10 cellular contexts compared by ENCODE assay signal in the genomic region with DNA sequence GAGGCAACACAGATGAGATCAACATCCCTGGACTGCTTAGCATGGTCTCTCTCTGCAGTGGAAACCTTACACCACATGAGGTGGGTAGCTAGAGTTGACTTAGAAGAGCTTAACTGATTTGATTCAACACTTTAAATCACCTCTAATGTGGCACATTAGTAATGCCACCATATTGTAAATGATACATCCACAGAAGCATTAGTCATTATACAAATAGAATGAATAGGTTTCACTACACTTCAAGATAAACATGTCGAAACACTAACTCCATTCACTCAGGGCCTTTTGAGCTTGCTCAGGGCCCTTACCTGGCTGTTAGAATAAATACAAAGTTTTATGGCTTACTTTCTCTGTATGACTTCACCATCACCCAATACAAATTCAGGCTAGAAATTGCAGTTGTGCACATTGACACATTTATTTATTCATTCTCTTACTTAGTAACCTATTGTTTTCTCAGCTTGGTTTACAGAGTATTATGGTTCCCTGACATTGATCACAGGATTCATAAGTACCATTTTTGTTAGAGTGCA. TPM values are rescaled to one million over a fixed set of nuclear protein-coding genes. Genes with fewer than 3 reads are reported as not detected.
DNase-seq lines count a peak whose midpoint lies in the region; ATAC-seq, FAIRE-seq and TF ChIP-seq lines count a peak whose summit lies in the region.
"Had no signal": no experiment of that assay in that cellular context is flagged by ENCODE, and none has a peak within 500 bp of the region (broad histone marks: within the 10 kb centered on the region; RNA-seq: fewer than 3 reads in every experiment).

No MANE protein-coding gene starts in this region.

- POLR2A ChIA-PET in A549 (lab: Yijun Ruan, JAX): interaction anchor here (1.5 kb wide), 1 partner anchor 9 kb away, joined by 13 read pairs; a partner anchor contains a TSS

- TF ChIP-seq POLR2A in A549 (IDR thresholded peaks at IDR 0.05; ENCODE audit: low read length): no peak

- no peaks in the 10 kb centered on the region for H3K9me3 ChIP-seq in A549

- peak overlapping the region in 1 of 2 experiments; percentile 44; a peak in 3 of 6 replicates for H3K27ac ChIP-seq in A549

- FAIRE-seq in A549 (lab: Jason Lieb, UNC) (peak; percentile 97), RCC 7860 (lab: Jason Lieb, UNC) (no peak)

- TF ChIP-seq CTCF in A549 (IDR thresholded peaks at IDR 0.05): no peak

- DNase-seq in A549 (ENCODE audit: low read depth in 1 of 2, low spot score in 1 of 2) (peak; percentile 60 to 74), LHCN-M2 (ENCODE audit: low read depth) (peak; percentile 41), RCC 7860 (ENCODE audit: low spot score) (peak; percentile 52), iris pigment epithelial cell (ENCODE audit: low read depth) (peak; percentile 23), OCI-M1 (lab: John Stamatoyannopoulos, UW) (no peak), islet precursor cell (no peak), NCI-H2171 (lab: John Stamatoyannopoulos, UW) (no peak)
- DNase-seq: H7, MM.1S had no signal

- CTCF ChIA-PET in A549 (lab: Yijun Ruan, JAX): interaction anchor here (1.2 to 3.0 kb wide), 5 partner anchors 9 to 183 kb away, joined by 4 to 9 read pairs (median 5); a partner anchor contains a TSS

- H3K4me1 ChIP-seq in A549: peaks cover 19% of the 10 kb centered on the region

- no peak for TF ChIP-seq EP300 in A549 (IDR thresholded peaks at IDR 0.05)

- 0% methylated on average over 1 of the region's 1 CpG for WGBS in A549 (ENCODE audit: missing lambda C conversion rate)

- peak overlapping the region; percentile 53 for H3K4me2 ChIP-seq in A549

- no peak for TF ChIP-seq RAD21 in A549 (conservative IDR thresholded peaks at IDR 0.05 in 1 of 2, IDR thresholded peaks at IDR 0.05 in 1 of 2)

- no peak overlapping the region for H3K4me3 ChIP-seq in A549

- ATAC-seq in A549 (peak; percentile 81 to 88), GM21737 (IDR thresholded peaks at IDR 0.05; ENCODE audit: unreplicated experiment) (no peak)

TF ChIP-seq in A549, 52 proteins besides CTCF, POLR2A, EP300 and RAD21 (continues in another document):
- no peak for TF ChIP-seq HDAC2 (IDR thresholded peaks at IDR 0.05)
- peak; percentile 71; the same call in 1 of the 2 replicates for TF ChIP-seq FOSL2 (IDR thresholded peaks at IDR 0.05)
- TF ChIP-seq FOSL2 (CRISPR knock-in tag; IDR thresholded peaks at IDR 0.05): peak; percentile 86
- TF ChIP-seq MAFK (IDR thresholded peaks at IDR 0.05; ENCODE audit: partially characterized antibody): no peak
- TF ChIP-seq NPAS2 (CRISPR knock-in tag; IDR thresholded peaks at IDR 0.05; ENCODE audit: borderline replicate concordance): no peak
- TF ChIP-seq, protein P1, sequence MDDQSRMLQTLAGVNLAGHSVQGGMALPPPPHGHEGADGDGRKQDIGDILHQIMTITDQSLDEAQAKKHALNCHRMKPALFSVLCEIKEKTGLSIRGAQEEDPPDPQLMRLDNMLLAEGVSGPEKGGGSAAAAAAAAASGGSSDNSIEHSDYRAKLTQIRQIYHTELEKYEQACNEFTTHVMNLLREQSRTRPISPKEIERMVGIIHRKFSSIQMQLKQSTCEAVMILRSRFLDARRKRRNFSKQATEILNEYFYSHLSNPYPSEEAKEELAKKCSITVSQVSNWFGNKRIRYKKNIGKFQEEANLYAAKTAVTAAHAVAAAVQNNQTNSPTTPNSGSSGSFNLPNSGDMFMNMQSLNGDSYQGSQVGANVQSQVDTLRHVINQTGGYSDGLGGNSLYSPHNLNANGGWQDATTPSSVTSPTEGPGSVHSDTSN (IDR thresholded peaks at IDR 0.05): no peak
- peak; percentile 84 for TF ChIP-seq JUNB (IDR thresholded peaks at IDR 0.05)
- no peak for TF ChIP-seq MAZ (IDR thresholded peaks at IDR 0.05; ENCODE audit: borderline replicate concordance, low read depth, low read length)
- TF ChIP-seq, protein P2, sequence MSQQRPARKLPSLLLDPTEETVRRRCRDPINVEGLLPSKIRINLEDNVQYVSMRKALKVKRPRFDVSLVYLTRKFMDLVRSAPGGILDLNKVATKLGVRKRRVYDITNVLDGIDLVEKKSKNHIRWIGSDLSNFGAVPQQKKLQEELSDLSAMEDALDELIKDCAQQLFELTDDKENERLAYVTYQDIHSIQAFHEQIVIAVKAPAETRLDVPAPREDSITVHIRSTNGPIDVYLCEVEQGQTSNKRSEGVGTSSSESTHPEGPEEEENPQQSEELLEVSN (IDR thresholded peaks at IDR 0.05; ENCODE audit: borderline replicate concordance, low read depth): no peak
- TF ChIP-seq, protein P3, sequence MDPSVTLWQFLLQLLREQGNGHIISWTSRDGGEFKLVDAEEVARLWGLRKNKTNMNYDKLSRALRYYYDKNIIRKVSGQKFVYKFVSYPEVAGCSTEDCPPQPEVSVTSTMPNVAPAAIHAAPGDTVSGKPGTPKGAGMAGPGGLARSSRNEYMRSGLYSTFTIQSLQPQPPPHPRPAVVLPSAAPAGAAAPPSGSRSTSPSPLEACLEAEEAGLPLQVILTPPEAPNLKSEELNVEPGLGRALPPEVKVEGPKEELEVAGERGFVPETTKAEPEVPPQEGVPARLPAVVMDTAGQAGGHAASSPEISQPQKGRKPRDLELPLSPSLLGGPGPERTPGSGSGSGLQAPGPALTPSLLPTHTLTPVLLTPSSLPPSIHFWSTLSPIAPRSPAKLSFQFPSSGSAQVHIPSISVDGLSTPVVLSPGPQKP (IDR thresholded peaks at IDR 0.05; ENCODE audit: low read depth, low read length): no peak
- no peak for TF ChIP-seq EHMT2 (IDR thresholded peaks at IDR 0.05; ENCODE audit: low read depth)
- no peak for TF ChIP-seq HOXB5 (CRISPR knock-in tag; IDR thresholded peaks at IDR 0.05)
- TF ChIP-seq FOSB (CRISPR knock-in tag; IDR thresholded peaks at IDR 0.05): no peak
- no peak for TF ChIP-seq HOXB13 (CRISPR knock-in tag; IDR thresholded peaks at IDR 0.05; ENCODE audit: low read depth)
- TF ChIP-seq RFX5 (IDR thresholded peaks at IDR 0.05): no peak
- no peak for TF ChIP-seq CBX8 (IDR thresholded peaks at IDR 0.05)
- peak; percentile 47 to 65; a peak in 2 of 5 replicates for TF ChIP-seq JUN (IDR thresholded peaks at IDR 0.05)
- no peak for TF ChIP-seq TP53 (CRISPR knock-in tag; IDR thresholded peaks at IDR 0.05)
- no peak for TF ChIP-seq POLR2AphosphoS2 (conservative IDR thresholded peaks at IDR 0.05; ENCODE audit: low read length)
- TF ChIP-seq NR3C1 (IDR thresholded peaks at IDR 0.05): no peak
- TF ChIP-seq CHD4 (IDR thresholded peaks at IDR 0.05; ENCODE audit: borderline replicate concordance): no peak
- TF ChIP-seq RNF2 (IDR thresholded peaks at IDR 0.05; ENCODE audit: borderline replicate concordance, low read depth): no peak
- TF ChIP-seq PHF8 (IDR thresholded peaks at IDR 0.05; ENCODE audit: borderline replicate concordance, low read depth): no peak
- TF ChIP-seq CBX2 (IDR thresholded peaks at IDR 0.05; ENCODE audit: borderline replicate concordance, low read depth): no peak
- no peak for TF ChIP-seq MYC (IDR thresholded peaks at IDR 0.05; ENCODE audit: borderline replicate concordance, low read length)
- TF ChIP-seq, protein P4, sequence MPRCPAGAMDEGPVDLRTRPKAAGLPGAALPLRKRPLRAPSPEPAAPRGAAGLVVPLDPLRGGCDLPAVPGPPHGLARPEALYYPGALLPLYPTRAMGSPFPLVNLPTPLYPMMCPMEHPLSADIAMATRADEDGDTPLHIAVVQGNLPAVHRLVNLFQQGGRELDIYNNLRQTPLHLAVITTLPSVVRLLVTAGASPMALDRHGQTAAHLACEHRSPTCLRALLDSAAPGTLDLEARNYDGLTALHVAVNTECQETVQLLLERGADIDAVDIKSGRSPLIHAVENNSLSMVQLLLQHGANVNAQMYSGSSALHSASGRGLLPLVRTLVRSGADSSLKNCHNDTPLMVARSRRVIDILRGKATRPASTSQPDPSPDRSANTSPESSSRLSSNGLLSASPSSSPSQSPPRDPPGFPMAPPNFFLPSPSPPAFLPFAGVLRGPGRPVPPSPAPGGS (IDR thresholded peaks at IDR 0.05): no peak
- no peak for TF ChIP-seq ZC3H11A (IDR thresholded peaks at IDR 0.05)
- TF ChIP-seq, protein P5, sequence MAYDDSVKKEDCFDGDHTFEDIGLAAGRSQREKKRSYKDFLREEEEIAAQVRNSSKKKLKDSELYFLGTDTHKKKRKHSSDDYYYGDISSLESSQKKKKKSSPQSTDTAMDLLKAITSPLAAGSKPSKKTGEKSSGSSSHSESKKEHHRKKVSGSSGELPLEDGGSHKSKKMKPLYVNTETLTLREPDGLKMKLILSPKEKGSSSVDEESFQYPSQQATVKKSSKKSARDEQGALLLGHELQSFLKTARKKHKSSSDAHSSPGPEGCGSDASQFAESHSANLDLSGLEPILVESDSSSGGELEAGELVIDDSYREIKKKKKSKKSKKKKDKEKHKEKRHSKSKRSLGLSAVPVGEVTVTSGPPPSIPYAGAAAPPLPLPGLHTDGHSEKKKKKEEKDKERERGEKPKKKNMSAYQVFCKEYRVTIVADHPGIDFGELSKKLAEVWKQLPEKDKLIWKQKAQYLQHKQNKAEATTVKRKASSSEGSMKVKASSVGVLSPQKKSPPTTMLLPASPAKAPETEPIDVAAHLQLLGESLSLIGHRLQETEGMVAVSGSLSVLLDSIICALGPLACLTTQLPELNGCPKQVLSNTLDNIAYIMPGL (CRISPR knock-in tag; IDR thresholded peaks at IDR 0.05; ENCODE audit: borderline replicate concordance): no peak
- TF ChIP-seq, protein P6, sequence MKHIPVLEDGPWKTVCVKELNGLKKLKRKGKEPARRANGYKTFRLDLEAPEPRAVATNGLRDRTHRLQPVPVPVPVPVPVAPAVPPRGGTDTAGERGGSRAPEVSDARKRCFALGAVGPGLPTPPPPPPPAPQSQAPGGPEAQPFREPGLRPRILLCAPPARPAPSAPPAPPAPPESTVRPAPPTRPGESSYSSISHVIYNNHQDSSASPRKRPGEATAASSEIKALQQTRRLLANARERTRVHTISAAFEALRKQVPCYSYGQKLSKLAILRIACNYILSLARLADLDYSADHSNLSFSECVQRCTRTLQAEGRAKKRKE (CRISPR knock-in tag; IDR thresholded peaks at IDR 0.05; ENCODE audit: low read depth): no peak
- no peak for TF ChIP-seq SREBF2 (IDR thresholded peaks at IDR 0.05)
- TF ChIP-seq RARB (CRISPR knock-in tag; IDR thresholded peaks at IDR 0.05): no peak
- no peak for TF ChIP-seq ZNF302 (CRISPR knock-in tag; IDR thresholded peaks at IDR 0.05)
- TF ChIP-seq EHF (CRISPR knock-in tag; IDR thresholded peaks at IDR 0.05): no peak
- no peak for TF ChIP-seq HOXA7 (CRISPR knock-in tag; IDR thresholded peaks at IDR 0.05)

RNA-seq across cellular contexts. Expression of a gene that starts 9.3 kb away (rescaled TPM):
- 69.9 and 101 TPM in 2 replicates for polyA plus RNA-seq in A549 (2011; rRNA removed)
- polyA plus RNA-seq in A549 (2012; cell fraction: cytosol; rRNA removed): 14.9 TPM in 2 replicates
- 8.0 and 9.2 TPM in 2 replicates for polyA plus RNA-seq in A549 (2012; cell fraction: nucleus; rRNA removed)
- polyA plus RNA-seq in A549 (2017; fragmentation: RNase III; extraction: RNeasy Plus Mini Kit Qiagen cat#74134 plus additional on column Dnase treatment): 17.1 to 19.5 TPM (median 18.5 TPM) in 3 replicates
- polyA minus RNA-seq in A549 (2011; rRNA and poly(A)+ RNA removed): 76.1 and 95.2 TPM in 2 replicates
- total RNA-seq in LHCN-M2 (2014; rRNA removed): 56.3 and 66.5 TPM in 2 replicates
- 14.5 TPM for polyA plus RNA-seq in LHCN-M2 (2012)

Comparison
In these comparisons a context has a peak if more than half of its experiments do, and no peak if none do; other contexts are left out.
1. DNase-seq: peak in A549 (2 of 2), LHCN-M2 (single experiment), RCC 7860 (single experiment) and iris pigment epithelial cell (single experiment); none in OCI-M1 (single experiment), islet precursor cell (single experiment) and NCI-H2171 (single experiment).